ENCODE assay signal across 8 cellular contexts in genomic region chr2:217785544-217786045, GRCh38.
DNase-seq lines count a peak whose midpoint lies in the region; ATAC-seq and TF ChIP-seq lines count a peak whose summit lies in the region.

No MANE protein-coding gene starts in this region.

- no peak for TF ChIP-seq EP300 in stomach (IDR thresholded peaks at IDR 0.05)

- no peak for TF ChIP-seq POLR2A in stomach (IDR thresholded peaks at IDR 0.05)

- H3K4me1 ChIP-seq in neural progenitor cell (no peaks in the 10 kb centered on the region), stomach (peaks cover 0 to 20% (median 5%) of the 10 kb centered on the region in 4 donors)

- TF ChIP-seq CTCF in AG04449 (IDR thresholded peaks at IDR 0.05; ENCODE audit: insufficient read depth, low read length, missing control alignments) (peak; percentile 92), fibroblast of the aortic adventitia (IDR thresholded peaks at IDR 0.05; ENCODE audit: insufficient read depth, low read length) (peak; percentile 98), neural progenitor cell (IDR thresholded peaks at IDR 0.05) (peak; percentile 98), stomach (IDR thresholded peaks at IDR 0.05) (peak in 5 of 7 experiments; percentile 94 to 97 (median 96))

- H3K79me2 ChIP-seq in neural progenitor cell (ENCODE audit: low read depth), result no peaks in the 10 kb centered on the region

- intact Hi-C loops in stomach (cut with DNase I; ENCODE audit: low total_unique reads), result loop anchor here (5.0 to 10.0 kb wide), 2 partner anchors 202 to 249 kb away; no protein-coding TSS in a partner anchor

- H3K27me3 ChIP-seq in neural progenitor cell (peaks cover 51% of the 10 kb centered on the region), stomach (no peaks in the 10 kb centered on the region)

- H3K4me3 Mint-ChIP-seq in neural progenitor cell, result peak overlapping the region; percentile 18

- no peak overlapping the region for H3K27ac Mint-ChIP-seq in neural progenitor cell

- peaks cover 5% of the 10 kb centered on the region for H3K4me1 Mint-ChIP-seq in neural progenitor cell

- H3K4me2 ChIP-seq in neural progenitor cell, result no peak overlapping the region

- H2AFZ ChIP-seq in neural progenitor cell (replicated peaks), result peak overlapping the region; percentile 61

- H3K27me3 Mint-ChIP-seq in neural progenitor cell (ENCODE audit: insufficient read depth, low read depth), result peaks cover 9% of the 10 kb centered on the region

- H3K36me3 ChIP-seq in neural progenitor cell, result no peaks in the 10 kb centered on the region
- peaks cover 0 to 18% (median 8%) of the 10 kb centered on the region in 4 donors for H3K36me3 ChIP-seq in stomach

- DNase-seq in AG04449 (ENCODE audit: low read depth, low spot score), result no peak
- peak; percentile 19 for DNase-seq in HS-27A (ENCODE audit: low read depth)
- DNase-seq in activated T-cell treated with anti-CD3 and anti-CD28 coated beads, Interleukin-2, amount 50 U/mL, for 48 hours, result peak; percentile 85 to 89
- peak; percentile 72 for DNase-seq in fibroblast of the aortic adventitia (ENCODE audit: low read depth)
- peak; percentile 81 for DNase-seq in neural progenitor cell (ENCODE audit: low spot score)
- DNase-seq in stomach, result peak; percentile 87

- H3K4me3 ChIP-seq in AG04449 (ENCODE audit: low read depth, low read length) (no peak overlapping the region), fibroblast of the aortic adventitia (ENCODE audit: low read depth, low read length) (no peak overlapping the region), neural progenitor cell (no peak overlapping the region), stomach (no peak overlapping the region)

- no peaks in the 10 kb centered on the region for H3K9me3 ChIP-seq in neural progenitor cell (ENCODE audit: low read depth)
- H3K9me3 ChIP-seq in stomach, result no peaks in the 10 kb centered on the region

- H3F3A ChIP-seq in neural progenitor cell (ENCODE audit: low read depth), result no peaks in the 10 kb centered on the region

- no peaks in the 10 kb centered on the region for H3K36me3 Mint-ChIP-seq in neural progenitor cell

- no peaks in the 10 kb centered on the region for H4K20me1 ChIP-seq in neural progenitor cell (ENCODE audit: low read depth)

- H3K27ac ChIP-seq in neural progenitor cell (no peak overlapping the region), stomach (peak overlapping the region in 1 of 5 donors; percentile 34)

- ATAC-seq in GM18508 (IDR thresholded peaks at IDR 0.05; ENCODE audit: insufficient read depth, unreplicated experiment), result peak; percentile 74

- CTCF ChIA-PET in AG04449 (lab: Yijun Ruan, JAX), result interaction anchor here (0.7 to 8.5 kb wide), 53 partner anchors 9 to 386 kb away, joined by 3 to 154 read pairs (median 8); partner anchors contain the start of gene RUFY4

- H3K9ac ChIP-seq in neural progenitor cell, result no peak overlapping the region

- POLR2A ChIA-PET in AG04449 (lab: Yijun Ruan, JAX), result interaction anchor here (0.9 kb wide), 1 partner anchor 73 kb away, joined by 3 read pairs; no protein-coding TSS in a partner anchor

- 9 to 18% (median 17%) methylated on average over 9 to 10 of the region's 10 CpGs for WGBS in stomach, 5 donors

- peaks cover 16% of the 10 kb centered on the region for H3K9me3 Mint-ChIP-seq in neural progenitor cell

TF ChIP-seq in PFSK-1, 5 proteins besides CTCF, POLR2A, EP300 and RAD21:
- TF ChIP-seq TAF1 (IDR thresholded peaks at IDR 0.05; ENCODE audit: borderline replicate concordance, insufficient read depth, low read length), result no peak
- no peak for TF ChIP-seq POLR2AphosphoS5 (IDR thresholded peaks at IDR 0.05; ENCODE audit: low read depth, low read length)
- peak; percentile 32 for TF ChIP-seq FOXP2 (optimal IDR thresholded peaks at IDR 0.05; ENCODE audit: borderline replicate concordance, extremely low read depth, extremely low read length, insufficient read depth)
- TF ChIP-seq REST (IDR thresholded peaks at IDR 0.05; ENCODE audit: insufficient read depth in 1 of 2, low read depth in 2 of 2, low read length in 2 of 2), result no peak
